Comparison of ENCODE assay signal across 1 cellular context in genomic region chr4:3255611-3256186, GRCh38.
TF ChIP-seq lines count a peak whose summit lies in the region.

No MANE protein-coding gene starts in this region.

TF ChIP-seq in HepG2, 621 proteins besides CTCF, POLR2A, EP300 and RAD21:
- TF ChIP-seq ZNF687 (CRISPR knock-in tag; IDR thresholded peaks at IDR 0.05) (peak; percentile 11; the same call in 1 of the 2 replicates), ZNF263 (CRISPR knock-in tag; IDR thresholded peaks at IDR 0.05) (no peak)
